8 cellular contexts compared by ENCODE assay signal in genomic region chr14:54567224-54567633, GRCh38. TPM values are rescaled to one million over a fixed set of nuclear protein-coding genes. Genes with fewer than 3 reads are reported as not detected.
DNase-seq lines count a peak whose midpoint lies in the region; ATAC-seq, FAIRE-seq and TF ChIP-seq lines count a peak whose summit lies in the region.

No MANE protein-coding gene starts in this region.

- H3K9ac ChIP-seq in keratinocyte (ENCODE audit: control insufficient read depth, extremely low read depth, insufficient read depth, low read length) = peak overlapping the region; percentile 90

- H3K4me3 Mint-ChIP-seq in stimulated activated naive B cell treated with anti-CD40 and anti-IgM and Interleukin-4, amounts not matched to agents 10 μg/mL and 1 μg/mL and 100 μg/mL, for 72 hours = peak overlapping the region; percentile 98 to 99

- H3K36me3 ChIP-seq in ascending aorta (peaks cover 0 to 6% of the 10 kb centered on the region in 2 donors), keratinocyte (ENCODE audit: control insufficient read depth in 2 of 2, extremely low read depth in 1 of 2, insufficient read depth in 2 of 2, low read length in 2 of 2) (peaks cover 2 to 12% of the 10 kb centered on the region in 2 experiments)

- peaks cover 12 to 26% of the 10 kb centered on the region in 2 donors for H3K4me1 Mint-ChIP-seq in stimulated activated naive B cell treated with anti-CD40 and anti-IgM and Interleukin-4, amounts not matched to agents 10 μg/mL and 1 μg/mL and 100 μg/mL, for 72 hours

- H3K4me3 ChIP-seq in ascending aorta (peak overlapping the region; percentile 87 to 91), keratinocyte (ENCODE audit: control insufficient read depth in 2 of 3, extremely low read depth in 1 of 3, insufficient read depth in 2 of 3, low read depth in 1 of 3, low read length in 3 of 3) (peak overlapping the region; percentile 76 to 91 (median 85))

- dilution Hi-C loops in keratinocyte (cut with MboI; ENCODE audit: extremely low pct_ligation_motif_present, low sequenced_read_pairs) = no loop called here

- peaks cover 5 to 7% of the 10 kb centered on the region in 2 donors for H3K36me3 Mint-ChIP-seq in stimulated activated naive B cell treated with anti-CD40 and anti-IgM and Interleukin-4, amounts not matched to agents 10 μg/mL and 1 μg/mL and 100 μg/mL, for 72 hours

- H3K27me3 ChIP-seq in ascending aorta (no peaks in the 10 kb centered on the region), keratinocyte (ENCODE audit: control insufficient read depth, extremely low read depth, insufficient read depth, low read length) (no peaks in the 10 kb centered on the region)

- H3K9me1 ChIP-seq in keratinocyte (ENCODE audit: control insufficient read depth, extremely low read depth, insufficient read depth, low read length) = no peaks in the 10 kb centered on the region

- H3K4me1 ChIP-seq in ascending aorta (peaks cover 0 to 24% of the 10 kb centered on the region in 2 donors), keratinocyte (ENCODE audit: control insufficient read depth, extremely low read depth, insufficient read depth, low read length) (peaks cover 40% of the 10 kb centered on the region)

- H3K9me3 Mint-ChIP-seq in stimulated activated naive B cell treated with anti-CD40 and anti-IgM and Interleukin-4, amounts not matched to agents 10 μg/mL and 1 μg/mL and 100 μg/mL, for 72 hours = peaks cover 0 to 3% of the 10 kb centered on the region in 2 donors

- peaks cover 47% of the 10 kb centered on the region for H3K79me2 ChIP-seq in keratinocyte (ENCODE audit: control insufficient read depth, insufficient read depth, low read length)

- no peaks in the 10 kb centered on the region for H4K20me1 ChIP-seq in keratinocyte (ENCODE audit: control insufficient read depth, extremely low read depth, insufficient read depth, low read length)

- no peak for FAIRE-seq in keratinocyte (lab: Jason Lieb, UNC)

- peak overlapping the region; percentile 99 to 100 for H3K27ac ChIP-seq in ascending aorta
- peak overlapping the region; percentile 78 for H3K27ac ChIP-seq in keratinocyte (ENCODE audit: control insufficient read depth, insufficient read depth, low read length)

- no peak overlapping the region for H2AFZ ChIP-seq in keratinocyte (ENCODE audit: control insufficient read depth, low read length)

- peak; percentile 1 to 6 for ATAC-seq in stimulated activated naive B cell treated with anti-CD40 and anti-IgM and Interleukin-4, amounts not matched to agents 10 μg/mL and 1 μg/mL and 100 μg/mL, for 72 hours (replicated peaks)
- ATAC-seq in GM18511 (IDR thresholded peaks at IDR 0.05; ENCODE audit: unreplicated experiment) (no peak), GM21528 (IDR thresholded peaks at IDR 0.05; ENCODE audit: low FRiP score, unreplicated experiment) (no peak)

- H3K9me3 ChIP-seq in ascending aorta (peaks cover 0 to 1% of the 10 kb centered on the region in 2 donors), keratinocyte (ENCODE audit: control insufficient read depth, low read depth, low read length) (no peaks in the 10 kb centered on the region)

- H3K27me3 Mint-ChIP-seq in stimulated activated naive B cell treated with anti-CD40 and anti-IgM and Interleukin-4, amounts not matched to agents 10 μg/mL and 1 μg/mL and 100 μg/mL, for 72 hours = peaks cover 0 to 3% of the 10 kb centered on the region in 2 donors

- no peak for TF ChIP-seq CTCF in ascending aorta (IDR thresholded peaks at IDR 0.05)
- no peak for TF ChIP-seq CTCF in keratinocyte (optimal IDR thresholded peaks at IDR 0.05 in 1 of 3, IDR thresholded peaks at IDR 0.05 in 1 of 3, conservative IDR thresholded peaks at IDR 0.05 in 1 of 3; ENCODE audit: extremely low read depth in 1 of 3, insufficient read depth in 2 of 3, low read length in 3 of 3)

- intact Hi-C loops in ascending aorta (cut with DNase I) = loop anchor here (2.0 kb wide), 1 partner anchor 86 kb away; no protein-coding TSS in a partner anchor

- peak overlapping the region; percentile 95 for H3K4me2 ChIP-seq in keratinocyte (ENCODE audit: control insufficient read depth, extremely low read depth, insufficient read depth, low read depth, low read length)

- H3K27ac Mint-ChIP-seq in stimulated activated naive B cell treated with anti-CD40 and anti-IgM and Interleukin-4, amounts not matched to agents 10 μg/mL and 1 μg/mL and 100 μg/mL, for 72 hours = peak overlapping the region; percentile 98

- DNase-seq in ELR (ENCODE audit: low read depth) (peak; percentile 57), HK-2 (ENCODE audit: unreplicated experiment) (peak; percentile 51), ascending aorta (ENCODE audit: low spot score in 2 of 2) (no peak), keratinocyte (ENCODE audit: low read depth, low spot score) (no peak), NCI-H2029 (lab: John Stamatoyannopoulos, UW) (no peak)
- DNase-seq in stimulated activated naive B cell treated with anti-CD40 and anti-IgM and Interleukin-4, amounts not matched to agents 10 μg/mL and 1 μg/mL and 100 μg/mL, for 72 hours = peak; percentile 29

RNA-seq across cellular contexts. Expression of gene SAMD4A, which starts 0.3 kb away (rescaled TPM):
- 66.0 TPM for total RNA-seq in ascending aorta
- polyA plus RNA-seq in keratinocyte = 10.5 to 16.2 TPM (median 11.3 TPM) in 3 replicates
- polyA plus RNA-seq in keratinocyte (2011; ENCODE audit: low read depth) = 10.2 TPM
- 16.9 and 18.0 TPM in 2 replicates for polyA plus RNA-seq in keratinocyte (2011; cell fraction: cytosol; rRNA removed)
- 66.2 and 90.8 TPM in 2 replicates for polyA plus RNA-seq in keratinocyte (2011; cell fraction: nucleus; rRNA removed)
- polyA plus RNA-seq in keratinocyte (2012; ENCODE audit: low replicate concordance) = 11.9 and 20.4 TPM in 2 replicates
- polyA minus RNA-seq in keratinocyte = 33.7 to 69.4 TPM (median 42.7 TPM) in 3 replicates
- polyA minus RNA-seq in keratinocyte (2011; cell fraction: cytosol; rRNA and poly(A)+ RNA removed) = 30.1 TPM
- 65.0 and 134 TPM in 2 replicates for polyA minus RNA-seq in keratinocyte (2011; cell fraction: nucleus; rRNA and poly(A)+ RNA removed)

RNA-seq across cellular contexts. Expression of gene CGRRF1, which starts 57.5 kb away (rescaled TPM):
- 1.2 TPM for total RNA-seq in ascending aorta
- 10.9 to 19.5 TPM (median 17.0 TPM) in 3 replicates for polyA plus RNA-seq in keratinocyte
- polyA plus RNA-seq in keratinocyte (2011; ENCODE audit: low read depth) = 9.3 TPM
- polyA plus RNA-seq in keratinocyte (2011; cell fraction: cytosol; rRNA removed) = 9.6 and 22.3 TPM in 2 replicates
- 11.9 and 13.3 TPM in 2 replicates for polyA plus RNA-seq in keratinocyte (2011; cell fraction: nucleus; rRNA removed)
- 14.1 and 14.7 TPM in 2 replicates for polyA plus RNA-seq in keratinocyte (2012; ENCODE audit: low replicate concordance)
- polyA minus RNA-seq in keratinocyte = 0.82 to 6.6 TPM (median 5.8 TPM) in 3 replicates
- 5.9 TPM for polyA minus RNA-seq in keratinocyte (2011; cell fraction: cytosol; rRNA and poly(A)+ RNA removed)
- polyA minus RNA-seq in keratinocyte (2011; cell fraction: nucleus; rRNA and poly(A)+ RNA removed) = 3.8 and 4.1 TPM in 2 replicates

Comparison
In these comparisons a context has a peak if more than half of its experiments do, and no peak if none do; other contexts are left out.
1. DNase-seq: peak in ELR (single experiment), HK-2 (single experiment) and stimulated activated naive B cell treated with anti-CD40 and anti-IgM and Interleukin-4, amounts not matched to agents 10 μg/mL and 1 μg/mL and 100 μg/mL, for 72 hours (single experiment); none in ascending aorta (0 of 2), keratinocyte (single experiment) and NCI-H2029 (single experiment).
2. ATAC-seq: peak in stimulated activated naive B cell treated with anti-CD40 and anti-IgM and Interleukin-4, amounts not matched to agents 10 μg/mL and 1 μg/mL and 100 μg/mL, for 72 hours (2 of 2); none in GM18511 (single experiment) and GM21528 (single experiment).